1 cellular context compared by ENCODE assay signal in the genomic region with DNA sequence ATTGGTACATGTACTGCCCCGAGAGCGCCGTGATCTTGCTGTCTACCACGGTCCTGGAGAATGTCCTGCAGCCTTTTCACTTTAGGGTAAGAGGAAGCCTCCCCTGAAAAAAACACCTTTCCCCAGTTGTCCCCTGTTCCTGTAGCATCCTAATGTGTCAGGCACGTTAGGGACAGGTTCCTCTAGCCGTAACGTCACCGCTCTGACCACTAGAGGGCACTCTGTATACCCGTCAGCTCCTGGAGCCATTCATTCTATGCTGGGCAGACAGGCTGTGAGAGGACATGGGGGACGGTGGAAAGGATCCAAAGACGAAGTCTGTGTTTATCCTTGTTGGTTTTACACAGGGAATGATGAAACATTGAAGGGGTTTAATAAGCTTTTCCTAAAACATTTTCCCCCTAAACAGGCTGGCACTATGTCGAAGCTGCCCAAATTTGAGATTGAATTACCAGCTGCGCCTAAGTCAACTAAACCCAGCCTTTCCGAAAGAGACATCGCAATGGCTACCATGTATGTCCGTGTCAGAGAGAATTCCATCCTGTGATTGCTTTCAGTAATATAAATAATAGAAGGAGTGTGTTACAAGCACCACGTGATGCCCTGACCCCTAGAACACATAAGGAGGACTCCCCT.
TF ChIP-seq lines count a peak whose summit lies in the region.

No MANE protein-coding gene starts in this region.

TF ChIP-seq in IMR-90, 13 proteins besides CTCF, POLR2A, EP300 and RAD21 (continued from another document):
- TF ChIP-seq, protein P1, sequence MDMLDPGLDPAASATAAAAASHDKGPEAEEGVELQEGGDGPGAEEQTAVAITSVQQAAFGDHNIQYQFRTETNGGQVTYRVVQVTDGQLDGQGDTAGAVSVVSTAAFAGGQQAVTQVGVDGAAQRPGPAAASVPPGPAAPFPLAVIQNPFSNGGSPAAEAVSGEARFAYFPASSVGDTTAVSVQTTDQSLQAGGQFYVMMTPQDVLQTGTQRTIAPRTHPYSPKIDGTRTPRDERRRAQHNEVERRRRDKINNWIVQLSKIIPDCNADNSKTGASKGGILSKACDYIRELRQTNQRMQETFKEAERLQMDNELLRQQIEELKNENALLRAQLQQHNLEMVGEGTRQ (IDR thresholded peaks at IDR 0.05; ENCODE audit: low read depth, low read length): 0 out of 2 replicates have a peak, but pooled peaks have one; percentile 30
TF ChIP-seq in IMR-90: peak in this region for 2.
